Comparison of ENCODE assay signal across 11 cellular contexts in genomic region chr9:34554211-34555001, GRCh38. TPM values are rescaled to one million over a fixed set of nuclear protein-coding genes. Genes with fewer than 3 reads are reported as not detected.
DNase-seq lines count a peak whose midpoint lies in the region; ATAC-seq and TF ChIP-seq lines count a peak whose summit lies in the region.
"Had no signal": no experiment of that assay in that cellular context is flagged by ENCODE, and none has a peak within 500 bp of the region (broad histone marks: within the 10 kb centered on the region; RNA-seq: fewer than 3 reads in every experiment).

No MANE protein-coding gene starts in this region.

- no peaks in the 10 kb centered on the region for H3K27me3 Mint-ChIP-seq in neural crest cell (ENCODE audit: low read depth)

- H3K27ac Mint-ChIP-seq in neural crest cell (ENCODE audit: unreplicated experiment): peak overlapping the region; percentile 52

- no peak for TF ChIP-seq CTCF in neural crest cell (conservative IDR thresholded peaks at IDR 0.05)
- no peak for TF ChIP-seq CTCF in transverse colon (IDR thresholded peaks at IDR 0.05)

- H3K4me1 Mint-ChIP-seq in neural crest cell: peaks cover 36% of the 10 kb centered on the region

- H3K27ac ChIP-seq in transverse colon: no peak overlapping the region

- no peak overlapping the region for H3K4me3 Mint-ChIP-seq in neural crest cell

- TF ChIP-seq EP300 in transverse colon (IDR thresholded peaks at IDR 0.05; ENCODE audit: low read depth): no peak

- in situ Hi-C loops in SK-MEL-5 (cut with HindIII; ENCODE audit: low pct_unique_long_range_greater_than_20kb, low sequenced_read_pairs): no loop called here
- in situ Hi-C loops in transverse colon (cut with MboI; ENCODE audit: low pct_ligation_motif_present in 1 of 4, low pct_unique_long_range_greater_than_20kb in 1 of 4, low sequenced_read_pairs in 3 of 4): no loop called here

- peaks cover 14% of the 10 kb centered on the region for H3K27me3 ChIP-seq in transverse colon

- no peaks in the 10 kb centered on the region for H3K36me3 ChIP-seq in transverse colon

- no peaks in the 10 kb centered on the region for H3K9me3 Mint-ChIP-seq in neural crest cell

- DNase-seq in DMS153 treated with DMSO at 0.1 percent for 48 hours (lab: John Stamatoyannopoulos, UW; ENCODE audit: unreplicated experiment): peak; percentile 86
- DNase-seq in NCI-H1105 treated with DMSO at 0.1 percent for 48 hours (lab: John Stamatoyannopoulos, UW): peak; percentile 52
- peak; percentile 9 for DNase-seq in SK-MEL-5 (ENCODE audit: low read depth, low spot score)
- no peak for DNase-seq in neural crest cell (ENCODE audit: low read depth, low spot score)
- no peak for DNase-seq in transverse colon
- DNase-seq in NCI-H2029 treated with DMSO at 0.1 percent for 48 hours (lab: John Stamatoyannopoulos, UW): no peak
- DNase-seq: stimulated activated CD8-positive, alpha-beta memory T cell treated with anti-CD3 and anti-CD28 coated beads, Interleukin-4, amount 100 ng/mL, for 48 hours had no signal

- intact Hi-C loops in transverse colon (cut with DNase I; ENCODE audit: low total_unique reads): no loop called here

- no peak overlapping the region for H3K4me3 ChIP-seq in transverse colon

- 14 to 64% methylated on average over 1 to 16 of the region's 16 CpGs for WGBS in transverse colon (ENCODE audit: low coverage in 1 of 2), 2 donors

- ATAC-seq in HG03432 (IDR thresholded peaks at IDR 0.05; ENCODE audit: unreplicated experiment) (no peak), GM21515 (IDR thresholded peaks at IDR 0.05; ENCODE audit: unreplicated experiment) (no peak)

- no peaks in the 10 kb centered on the region for H3K9me3 ChIP-seq in transverse colon

- TF ChIP-seq POLR2A in transverse colon (IDR thresholded peaks at IDR 0.05): no peak

- H3K36me3 Mint-ChIP-seq in neural crest cell (ENCODE audit: low read depth): peaks cover 6% of the 10 kb centered on the region

- H3K4me1 ChIP-seq in transverse colon: peaks cover 0 to 4% (median 2%) of the 10 kb centered on the region in 4 donors

RNA-seq across cellular contexts. Expression of gene ENHO, which starts 31.6 kb away (rescaled TPM):
- 0.43 and 0.92 TPM in 2 replicates for total RNA-seq in SK-MEL-5 (2014; rRNA removed; shearing (Covaris generic))
- 0.47 and 1.0 TPM in 2 replicates for polyA plus RNA-seq in SK-MEL-5 (2015; cell fraction: cytosol; rRNA removed)
- polyA plus RNA-seq in SK-MEL-5 (2015; cell fraction: nucleus; rRNA removed): not detected in 2 replicates
- total RNA-seq in neural crest cell: 12.0 and 13.2 TPM in 2 replicates
- 1 to 10 TPM in 2 of 4 donors, not detected in 2; 1.4 to 1.7 TPM for total RNA-seq in transverse colon
- total RNA-seq: endothelial cell of umbilical vein had no signal

RNA-seq across cellular contexts. Expression of gene CNTFR, which starts 35.1 kb away (rescaled TPM):
- total RNA-seq in SK-MEL-5 (2014; rRNA removed; shearing (Covaris generic)): 1.1 TPM in 2 replicates
- 2.4 and 3.5 TPM in 2 replicates for polyA plus RNA-seq in SK-MEL-5 (2015; cell fraction: cytosol; rRNA removed)
- polyA plus RNA-seq in SK-MEL-5 (2015; cell fraction: nucleus; rRNA removed): 0.28 and 2.4 TPM in 2 replicates
- total RNA-seq in neural crest cell (112 and 115 TPM in 2 replicates), transverse colon (10 to 100 TPM in 1 of 4 donors, 1 to 10 TPM in 3; 5.2 to 59.1 (median 6.8) TPM)
- total RNA-seq: endothelial cell of umbilical vein, mononuclear cell had no signal
- polyA plus RNA-seq: endothelial cell of umbilical vein had no signal

RNA-seq across cellular contexts. Expression of gene RPP25L, which starts 57.5 kb away (rescaled TPM):
- total RNA-seq in SK-MEL-5 (2014; rRNA removed; shearing (Covaris generic)): 35.7 and 44.8 TPM in 2 replicates
- 42.2 and 43.2 TPM in 2 replicates for polyA plus RNA-seq in SK-MEL-5 (2015; cell fraction: cytosol; rRNA removed)
- polyA plus RNA-seq in SK-MEL-5 (2015; cell fraction: nucleus; rRNA removed): 11.3 and 15.6 TPM in 2 replicates
- total RNA-seq in neural crest cell: 22.7 and 23.8 TPM in 2 replicates
- 10 to 100 TPM in 2 of 4 donors, 1 to 10 TPM in 2; 3.0 to 65.5 (median 22.1) TPM for total RNA-seq in transverse colon

Comparison
In these comparisons a context has a peak if more than half of its experiments do, and no peak if none do; other contexts are left out.
1. DNase-seq: peak in DMS153 treated with DMSO at 0.1 percent for 48 hours (single experiment), NCI-H1105 treated with DMSO at 0.1 percent for 48 hours (single experiment) and SK-MEL-5 (single experiment); none in neural crest cell (single experiment), transverse colon (single experiment) and NCI-H2029 treated with DMSO at 0.1 percent for 48 hours (single experiment).